Comparison of ENCODE assay signal across 10 cellular contexts in genomic region chr6:116087437-116088027, GRCh38. TPM values are rescaled to one million over a fixed set of nuclear protein-coding genes. Genes with fewer than 3 reads are reported as not detected.
DNase-seq lines count a peak whose midpoint lies in the region; ATAC-seq, FAIRE-seq and TF ChIP-seq lines count a peak whose summit lies in the region.
"Had no signal": no experiment of that assay in that cellular context is flagged by ENCODE, and none has a peak within 500 bp of the region (broad histone marks: within the 10 kb centered on the region; RNA-seq: fewer than 3 reads in every experiment).

No MANE protein-coding gene starts in this region.

- H2AFZ ChIP-seq in hepatocyte (no peak overlapping the region), HepG2 (ENCODE audit: low read length) (no peak overlapping the region)

- no peak overlapping the region for H3K9ac ChIP-seq in HepG2 (ENCODE audit: insufficient read depth, low read depth, low read length)

- no peak overlapping the region for H3K27ac Mint-ChIP-seq in mesothelial cell of epicardium

- H3K4me3 ChIP-seq in hepatocyte (no peak overlapping the region), HepG2 (replicated peaks in 1 of 3; ENCODE audit: insufficient read depth in 1 of 3, low read depth in 2 of 3, low read length in 3 of 3) (no peak overlapping the region)

- no peak overlapping the region for H3K4me3 Mint-ChIP-seq in mesothelial cell of epicardium

- in situ Hi-C loops in HepG2 (cut with HindIII; ENCODE audit: extremely low pct_ligation_motif_present, low pct_unique_long_range_greater_than_20kb), result no loop called here

- POLR2A ChIA-PET in HepG2 (lab: Yijun Ruan, JAX), result interaction anchor here (0.9 to 1.2 kb wide), 2 partner anchors 13 to 14 kb away, joined by 5 read pairs; partner anchors contain the start of gene NT5DC1

- BruUV-seq in HepG2 (replicated peaks; lab: Mats Ljungman, UMichigan), result no TSS peak

- no peaks in the 10 kb centered on the region for H3K36me3 ChIP-seq in hepatocyte (replicated peaks; ENCODE audit: insufficient read depth, low read depth)
- no peaks in the 10 kb centered on the region for H3K36me3 ChIP-seq in HepG2 (replicated peaks in 1 of 2; ENCODE audit: control insufficient read depth in 1 of 2, insufficient read depth in 2 of 2, low read length in 2 of 2)

- no peaks in the 10 kb centered on the region for H3K27me3 Mint-ChIP-seq in mesothelial cell of epicardium (ENCODE audit: low read depth)

- H3K9me3 Mint-ChIP-seq in mesothelial cell of epicardium, result peaks cover 7% of the 10 kb centered on the region

- H3K4me1 ChIP-seq in hepatocyte (ENCODE audit: insufficient read depth), result peaks cover 3% of the 10 kb centered on the region
- peaks cover 20% of the 10 kb centered on the region for H3K4me1 ChIP-seq in HepG2 (ENCODE audit: insufficient read depth, low read length)

- intact Hi-C loops in HepG2 (cut with micrococcal nuclease; ENCODE audit: unreplicated experiment), result no loop called here

- ATAC-seq in GM18511 (IDR thresholded peaks at IDR 0.05; ENCODE audit: unreplicated experiment) (peak; percentile 95), HepG2 (no peak; the same call in 2 of the 3 replicates)

- H4K20me1 ChIP-seq in hepatocyte (ENCODE audit: insufficient read depth, poor library complexity, severe bottlenecking) (no peaks in the 10 kb centered on the region), HepG2 (ENCODE audit: insufficient read depth, low read length) (no peaks in the 10 kb centered on the region)

- TF ChIP-seq RAD21 in HepG2 (CRISPR knock-in tag; IDR thresholded peaks at IDR 0.05), result no peak

- no peaks in the 10 kb centered on the region for H3K9me2 ChIP-seq in hepatocyte (replicated peaks; ENCODE audit: insufficient read depth)

- H3K9me3 ChIP-seq in hepatocyte (ENCODE audit: low read depth) (no peaks in the 10 kb centered on the region), HepG2 (ENCODE audit: low read length) (no peaks in the 10 kb centered on the region)

- H3K27ac ChIP-seq in hepatocyte (no peak overlapping the region), HepG2 (ENCODE audit: extremely low read length, insufficient read depth, low read length) (no peak overlapping the region)

- H3K4me1 Mint-ChIP-seq in mesothelial cell of epicardium, result no peaks in the 10 kb centered on the region

- TF ChIP-seq POLR2A in H54 (IDR thresholded peaks at IDR 0.05; ENCODE audit: low read depth, low read length), result no peak
- no peak for TF ChIP-seq POLR2A in HepG2 (IDR thresholded peaks at IDR 0.05; ENCODE audit: insufficient read depth in 1 of 2, low read depth in 2 of 2, low read length in 2 of 2)

- TF ChIP-seq EP300 in HepG2 (IDR thresholded peaks at IDR 0.05; ENCODE audit: low read depth in 2 of 2, low read length in 2 of 2), result no peak
- TF ChIP-seq EP300 in HepG2 (CRISPR knock-in tag; IDR thresholded peaks at IDR 0.05; ENCODE audit: borderline replicate concordance), result no peak

- H3K27me3 ChIP-seq in hepatocyte (no peaks in the 10 kb centered on the region), HepG2 (ENCODE audit: control insufficient read depth in 1 of 2, insufficient read depth in 2 of 2, low read length in 2 of 2) (no peaks in the 10 kb centered on the region)

- no peak for TF ChIP-seq CTCF in hepatocyte (IDR thresholded peaks at IDR 0.05; ENCODE audit: poor library complexity)
- TF ChIP-seq CTCF in mesothelial cell of epicardium (IDR thresholded peaks at IDR 0.05; ENCODE audit: unreplicated experiment), result no peak
- TF ChIP-seq CTCF in HepG2 (CRISPR knock-in tag; IDR thresholded peaks at IDR 0.05), result no peak

- FAIRE-seq in H54 (lab: Jason Lieb, UNC) (peak; percentile 50), HepG2 (lab: Jason Lieb, UNC) (no peak)

- CTCF ChIA-PET in HepG2 (lab: Yijun Ruan, JAX; ENCODE audit: low intra/inter-chr PET ratio, low total read pairs), result no interaction called here

- H3K79me2 ChIP-seq in hepatocyte, result no peaks in the 10 kb centered on the region
- no peaks in the 10 kb centered on the region for H3K79me2 ChIP-seq in HepG2 (ENCODE audit: insufficient read depth, low read length)

- H3K4me2 ChIP-seq in hepatocyte (no peak overlapping the region), HepG2 (ENCODE audit: low read depth, low read length) (no peak overlapping the region)

- H3K36me3 Mint-ChIP-seq in mesothelial cell of epicardium, result no peaks in the 10 kb centered on the region

- DNase-seq in H54 (ENCODE audit: insufficient read length, low spot score), result no peak
- peak; percentile 60 for DNase-seq in LHCN-M2 (ENCODE audit: low read depth)
- peak; percentile 22 for DNase-seq in hepatocyte (ENCODE audit: low spot score)
- DNase-seq in cerebellar cortex (ENCODE audit: low spot score), result no peak
- no peak for DNase-seq in mesothelial cell of epicardium (ENCODE audit: low spot score in 2 of 2, unreplicated experiment in 2 of 2)
- DNase-seq in HepG2 (ENCODE audit: low spot score), result no peak
- DNase-seq in HT-29 (ENCODE audit: low spot score), result no peak
- DNase-seq: stimulated activated CD8-positive, alpha-beta memory T cell treated with anti-CD3 and anti-CD28 coated beads, Interleukin-4, amount 100 ng/mL, for 48 hours had no signal

- WGBS in hepatocyte (ENCODE audit: low lambda C conversion rate, missing lambda C conversion rate), result 57% methylated on average over 4 of the region's 4 CpGs
- 68% methylated on average over 4 of the region's 4 CpGs for WGBS in HepG2 (ENCODE audit: low lambda C conversion rate)

RNA-seq across cellular contexts. Expression of gene NT5DC1, which starts 13.1 kb away (rescaled TPM):
- total RNA-seq in LHCN-M2 (2014; rRNA removed), result 13.6 and 18.0 TPM in 2 replicates
- 20.3 TPM for polyA plus RNA-seq in LHCN-M2 (2012)
- total RNA-seq in hepatocyte, result 10.3 and 11.4 TPM in 2 replicates
- polyA plus RNA-seq in hepatocyte, result 27.8 and 39.2 TPM in 2 replicates
- 30.8 to 34.5 TPM (median 33.4 TPM) in 3 replicates for total RNA-seq in mesothelial cell of epicardium
- total RNA-seq in HepG2 (2016; rRNA removed; fragmentation: Illumina TruSeq; extraction: Trizol), result 56.1 and 90.6 TPM in 2 replicates
- total RNA-seq in HepG2 (2016; cell fraction: cytosol; rRNA removed; fragmentation: Illumina TruSeq; extraction: Trizol; ENCODE audit: low read depth), result 7.3 and 12.5 TPM in 2 replicates
- total RNA-seq in HepG2 (2016; cell fraction: insoluble cytoplasmic fraction; rRNA removed; fragmentation: Illumina TruSeq; extraction: Trizol), result 54.8 and 88.2 TPM in 2 replicates
- 25.6 and 27.4 TPM in 2 replicates for total RNA-seq in HepG2 (2016; cell fraction: membrane; rRNA removed; fragmentation: Illumina TruSeq; extraction: Trizol)
- 46.5 and 53.8 TPM in 2 replicates for total RNA-seq in HepG2 (2016; cell fraction: nucleus; rRNA removed; fragmentation: Illumina TruSeq; extraction: Trizol)
- polyA plus RNA-seq in HepG2 (2011; rRNA removed), result 22.1 and 27.0 TPM in 2 replicates
- polyA plus RNA-seq in HepG2 (2011; cell fraction: cytosol; rRNA removed), result 22.4 and 23.3 TPM in 2 replicates
- polyA plus RNA-seq in HepG2 (2011; cell fraction: nucleus; rRNA removed), result 10.3 and 13.1 TPM in 2 replicates
- polyA plus RNA-seq in HepG2 (2012), result 28.1 and 28.8 TPM in 2 replicates
- polyA plus RNA-seq in HepG2 (2016; cell fraction: cytosol; fragmentation: Illumina TruSeq; extraction: Trizol; ENCODE audit: low read depth), result 12.1 and 12.5 TPM in 2 replicates
- polyA plus RNA-seq in HepG2 (2016; cell fraction: insoluble cytoplasmic fraction; fragmentation: Illumina TruSeq; extraction: Trizol; ENCODE audit: low read depth), result 81.9 and 84.6 TPM in 2 replicates
- 21.3 and 21.5 TPM in 2 replicates for polyA plus RNA-seq in HepG2 (2016; cell fraction: membrane; fragmentation: Illumina TruSeq; extraction: Trizol; ENCODE audit: low read depth)
- 34.4 and 35.2 TPM in 2 replicates for polyA plus RNA-seq in HepG2 (2016; cell fraction: nucleus; fragmentation: Illumina TruSeq; extraction: Trizol; ENCODE audit: insufficient read depth, low read depth)
- 22.3 and 35.3 TPM in 2 replicates for polyA minus RNA-seq in HepG2 (2011; rRNA and poly(A)+ RNA removed; ENCODE audit: low replicate concordance)
- 38.6 and 39.5 TPM in 2 replicates for polyA minus RNA-seq in HepG2 (2011; cell fraction: cytosol; rRNA and poly(A)+ RNA removed)
- polyA minus RNA-seq in HepG2 (2011; cell fraction: nucleus; rRNA and poly(A)+ RNA removed), result 40.2 and 44.4 TPM in 2 replicates
- total RNA-seq in HT-29 (2014; rRNA removed; shearing (Covaris generic)), result 9.4 and 20.5 TPM in 2 replicates

RNA-seq across cellular contexts. Expression of gene FRK, which starts 26.8 kb away (rescaled TPM):
- total RNA-seq in LHCN-M2 (2014; rRNA removed), result 1.9 and 2.9 TPM in 2 replicates
- 0.45 TPM for polyA plus RNA-seq in LHCN-M2 (2012)
- 15.3 and 16.9 TPM in 2 replicates for total RNA-seq in hepatocyte
- polyA plus RNA-seq in hepatocyte, result 2.5 and 2.7 TPM in 2 replicates
- 4.9 to 5.2 TPM (median 5.1 TPM) in 3 replicates for total RNA-seq in mesothelial cell of epicardium
- 2.9 and 4.5 TPM in 2 replicates for total RNA-seq in HepG2 (2016; rRNA removed; fragmentation: Illumina TruSeq; extraction: Trizol)
- total RNA-seq in HepG2 (2016; cell fraction: cytosol; rRNA removed; fragmentation: Illumina TruSeq; extraction: Trizol; ENCODE audit: low read depth), result 0.51 and 0.62 TPM in 2 replicates
- total RNA-seq in HepG2 (2016; cell fraction: insoluble cytoplasmic fraction; rRNA removed; fragmentation: Illumina TruSeq; extraction: Trizol), result 2.9 and 4.1 TPM in 2 replicates
- 0.86 and 0.93 TPM in 2 replicates for total RNA-seq in HepG2 (2016; cell fraction: membrane; rRNA removed; fragmentation: Illumina TruSeq; extraction: Trizol)
- total RNA-seq in HepG2 (2016; cell fraction: nucleus; rRNA removed; fragmentation: Illumina TruSeq; extraction: Trizol), result 6.1 and 6.5 TPM in 2 replicates
- 1.3 and 1.5 TPM in 2 replicates for polyA plus RNA-seq in HepG2 (2011; rRNA removed)
- 0.56 and 1.2 TPM in 2 replicates for polyA plus RNA-seq in HepG2 (2011; cell fraction: cytosol; rRNA removed)
- 1.7 and 2.6 TPM in 2 replicates for polyA plus RNA-seq in HepG2 (2011; cell fraction: nucleus; rRNA removed)
- 0.65 and 0.80 TPM in 2 replicates for polyA plus RNA-seq in HepG2 (2012)
- polyA plus RNA-seq in HepG2 (2016; cell fraction: cytosol; fragmentation: Illumina TruSeq; extraction: Trizol; ENCODE audit: low read depth), result 0.08 and 0.10 TPM in 2 replicates
- 1.7 and 1.9 TPM in 2 replicates for polyA plus RNA-seq in HepG2 (2016; cell fraction: insoluble cytoplasmic fraction; fragmentation: Illumina TruSeq; extraction: Trizol; ENCODE audit: low read depth)
- 0.18 and 0.27 TPM in 2 replicates for polyA plus RNA-seq in HepG2 (2016; cell fraction: membrane; fragmentation: Illumina TruSeq; extraction: Trizol; ENCODE audit: low read depth)
- polyA plus RNA-seq in HepG2 (2016; cell fraction: nucleus; fragmentation: Illumina TruSeq; extraction: Trizol; ENCODE audit: insufficient read depth, low read depth), result 2.1 and 2.6 TPM in 2 replicates
- 5.6 and 8.1 TPM in 2 replicates for polyA minus RNA-seq in HepG2 (2011; rRNA and poly(A)+ RNA removed; ENCODE audit: low replicate concordance)
- 2.5 and 3.6 TPM in 2 replicates for polyA minus RNA-seq in HepG2 (2011; cell fraction: cytosol; rRNA and poly(A)+ RNA removed)
- polyA minus RNA-seq in HepG2 (2011; cell fraction: nucleus; rRNA and poly(A)+ RNA removed), result 16.5 and 22.3 TPM in 2 replicates
- total RNA-seq in HT-29 (2014; rRNA removed; shearing (Covaris generic)), result 2.0 and 2.1 TPM in 2 replicates

RNA-seq across cellular contexts. Expression of gene COL10A1, which starts 38.4 kb away (rescaled TPM):
- 1.4 and 1.7 TPM in 2 replicates for total RNA-seq in LHCN-M2 (2014; rRNA removed)
- polyA plus RNA-seq in LHCN-M2 (2012), result 0.10 TPM
- 0.04 and 0.07 TPM in 2 replicates for total RNA-seq in hepatocyte
- 0.05 TPM in 1 of 2 replicates, not detected in the other for polyA plus RNA-seq in hepatocyte
- total RNA-seq in mesothelial cell of epicardium, result not detected in 3 replicates
- total RNA-seq in HepG2 (2016; rRNA removed; fragmentation: Illumina TruSeq; extraction: Trizol), result not detected in 2 replicates
- total RNA-seq in HepG2 (2016; cell fraction: cytosol; rRNA removed; fragmentation: Illumina TruSeq; extraction: Trizol; ENCODE audit: low read depth), result not detected in 2 replicates
- total RNA-seq in HepG2 (2016; cell fraction: insoluble cytoplasmic fraction; rRNA removed; fragmentation: Illumina TruSeq; extraction: Trizol), result 0.04 TPM in 1 of 2 replicates, not detected in the other
- total RNA-seq in HepG2 (2016; cell fraction: membrane; rRNA removed; fragmentation: Illumina TruSeq; extraction: Trizol), result not detected in 2 replicates
- not detected in 2 replicates for total RNA-seq in HepG2 (2016; cell fraction: nucleus; rRNA removed; fragmentation: Illumina TruSeq; extraction: Trizol)
- 0.07 TPM in 2 replicates for polyA plus RNA-seq in HepG2 (2011; rRNA removed)
- polyA plus RNA-seq in HepG2 (2011; cell fraction: cytosol; rRNA removed), result 0.03 and 0.05 TPM in 2 replicates
- polyA plus RNA-seq in HepG2 (2011; cell fraction: nucleus; rRNA removed), result not detected in 2 replicates
- polyA plus RNA-seq in HepG2 (2012), result 0.07 and 0.12 TPM in 2 replicates
- polyA plus RNA-seq in HepG2 (2016; cell fraction: cytosol; fragmentation: Illumina TruSeq; extraction: Trizol; ENCODE audit: low read depth), result not detected in 2 replicates
- not detected in 2 replicates for polyA plus RNA-seq in HepG2 (2016; cell fraction: insoluble cytoplasmic fraction; fragmentation: Illumina TruSeq; extraction: Trizol; ENCODE audit: low read depth)
- not detected in 2 replicates for polyA plus RNA-seq in HepG2 (2016; cell fraction: membrane; fragmentation: Illumina TruSeq; extraction: Trizol; ENCODE audit: low read depth)
- not detected in 2 replicates for polyA plus RNA-seq in HepG2 (2016; cell fraction: nucleus; fragmentation: Illumina TruSeq; extraction: Trizol; ENCODE audit: insufficient read depth, low read depth)
- polyA minus RNA-seq in HepG2 (2011; rRNA and poly(A)+ RNA removed; ENCODE audit: low replicate concordance), result 0.30 TPM in 1 of 2 replicates, not detected in the other
- not detected in 2 replicates for polyA minus RNA-seq in HepG2 (2011; cell fraction: cytosol; rRNA and poly(A)+ RNA removed)
- 0.13 TPM in 1 of 2 replicates, not detected in the other for polyA minus RNA-seq in HepG2 (2011; cell fraction: nucleus; rRNA and poly(A)+ RNA removed)
- total RNA-seq in HT-29 (2014; rRNA removed; shearing (Covaris generic)), result not detected in 2 replicates
- total RNA-seq: lung microvascular endothelial cell had no signal

Comparison
In these comparisons a context has a peak if more than half of its experiments do, and no peak if none do; other contexts are left out.
1. DNase-seq: peak in LHCN-M2 (single experiment) and hepatocyte (single experiment); none in H54 (single experiment), cerebellar cortex (single experiment), mesothelial cell of epicardium (0 of 2), HepG2 (single experiment) and HT-29 (single experiment).